In the genomic region with DNA sequence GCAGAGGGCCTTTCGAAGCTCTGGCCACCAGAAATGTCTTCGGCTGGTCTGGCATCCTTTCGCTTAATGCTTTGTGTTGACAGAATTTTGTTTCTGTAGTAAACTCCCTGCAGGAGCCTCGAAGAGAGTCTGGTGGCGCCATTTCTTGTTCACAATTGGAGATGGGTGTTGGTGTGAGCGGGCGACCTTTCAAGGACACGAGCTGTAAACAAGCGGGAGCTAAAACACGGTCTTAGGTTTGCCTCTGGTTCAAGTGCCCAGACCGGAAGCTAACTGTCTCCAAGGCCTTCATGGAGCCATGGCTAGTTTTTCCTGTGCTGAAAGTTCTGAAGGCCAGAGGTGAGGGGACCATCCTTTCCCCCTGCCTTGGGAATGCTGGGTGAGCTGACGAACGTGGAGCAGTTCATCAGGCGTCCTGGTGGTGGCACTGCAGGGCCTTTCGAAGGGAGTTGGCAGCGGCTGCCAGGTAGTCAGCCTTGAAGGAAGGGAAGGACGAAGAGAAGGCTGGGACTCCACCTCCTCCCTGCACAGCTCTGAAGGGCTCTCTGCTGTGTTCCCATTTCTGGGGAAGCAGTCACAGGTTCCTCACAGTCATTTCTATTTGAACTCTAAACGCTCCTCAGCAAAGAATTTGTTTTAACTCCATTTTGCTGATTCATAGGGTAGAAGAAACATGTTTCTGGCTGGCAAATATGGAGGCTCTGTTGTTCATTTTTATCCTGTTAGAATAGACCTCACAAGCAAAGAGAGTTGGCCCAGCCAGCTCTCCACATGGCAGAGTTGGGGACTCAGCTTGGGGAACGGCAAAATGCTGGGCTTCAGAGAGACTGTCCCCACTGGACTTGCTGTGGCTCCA, we compare ENCODE assay signal across 8 cellular contexts. TPM values are rescaled to one million over a fixed set of nuclear protein-coding genes. Genes with fewer than 3 reads are reported as not detected.
A peak's percentile ranks its signal among the peaks of the same experiment; 100 is the strongest.
DNase-seq lines count a peak whose midpoint lies in the region; ATAC-seq, FAIRE-seq and TF ChIP-seq lines count a peak whose summit lies in the region.

No MANE protein-coding gene starts in this region.

- no peak overlapping the region for H3K9ac ChIP-seq in kidney (ENCODE audit: low read length in 2 of 2)

- H3K27me3 Mint-ChIP-seq in WTC11 (ENCODE audit: low read depth): no peaks in the 10 kb centered on the region

- H3K36me3 ChIP-seq in breast epithelium: no peaks in the 10 kb centered on the region
- H3K36me3 ChIP-seq in kidney (ENCODE audit: control insufficient read depth in 1 of 2, insufficient read depth in 2 of 2, low read length in 2 of 2): peaks cover 0 to 4% of the 10 kb centered on the region in 2 donors

- H3K36me3 Mint-ChIP-seq in WTC11: peaks cover 37% of the 10 kb centered on the region

- no peak for TF ChIP-seq POLR2A in breast epithelium (IDR thresholded peaks at IDR 0.05)

- DNase-seq in GM12865 (ENCODE audit: low read depth): peak; percentile 72
- peak; percentile 79 for DNase-seq in NCI-H2107 (lab: John Stamatoyannopoulos, UW)
- peak; percentile 91 for DNase-seq in WTC11 (ENCODE audit: low spot score)
- DNase-seq in breast epithelium (ENCODE audit: low spot score in 2 of 2): peak; percentile 60 to 80
- DNase-seq in kidney: peak; percentile 91
- peak; percentile 75 to 78 for DNase-seq in stimulated activated CD4-positive, alpha-beta T cell treated with anti-CD3 and anti-CD28 coated beads, Interleukin-2, amount 100 ng/mL, for 24 hours

- H3K27ac ChIP-seq in breast epithelium (no peak overlapping the region), kidney (ENCODE audit: low read depth in 2 of 2, low read length in 2 of 2) (no peak overlapping the region)

- FAIRE-seq in kidney (lab: Jason Lieb, UNC): no peak

- H3K4me3 ChIP-seq in GM12865 (ENCODE audit: low read depth, low read length) (no peak overlapping the region), breast epithelium (no peak overlapping the region), kidney (ENCODE audit: low read length in 2 of 2) (no peak overlapping the region)

- H3K27me3 ChIP-seq in breast epithelium: no peaks in the 10 kb centered on the region

- no peaks in the 10 kb centered on the region for H3K9me3 Mint-ChIP-seq in WTC11

- H3K4me1 ChIP-seq in breast epithelium (no peaks in the 10 kb centered on the region), kidney (ENCODE audit: control insufficient read depth in 1 of 2, insufficient read depth in 1 of 2, low read depth in 1 of 2, low read length in 2 of 2) (no peaks in the 10 kb centered on the region)

- intact Hi-C loops in breast epithelium (cut with DNase I; ENCODE audit: low total_unique reads): loop anchor here (10.0 kb wide), 1 partner anchor 654 kb away; no protein-coding TSS in a partner anchor
- intact Hi-C loops in kidney (cut with DNase I): loop anchor here (10.0 kb wide), 1 partner anchor 654 kb away; no protein-coding TSS in a partner anchor

- H3K4me1 Mint-ChIP-seq in WTC11: peaks cover 8% of the 10 kb centered on the region

- POLR2A ChIA-PET in WTC11 (lab: Charles Lee): interaction anchor here (0.9 kb wide), 1 partner anchor 201 kb away, joined by 3 read pairs; no protein-coding TSS in a partner anchor

- no peaks in the 10 kb centered on the region for H3K9me3 ChIP-seq in breast epithelium
- no peaks in the 10 kb centered on the region for H3K9me3 ChIP-seq in kidney (ENCODE audit: control insufficient read depth in 1 of 2, low read length in 2 of 2)

- H3K27ac Mint-ChIP-seq in WTC11: peak overlapping the region; percentile 86

- ATAC-seq in HG02763 (IDR thresholded peaks at IDR 0.05; ENCODE audit: unreplicated experiment) (peak; percentile 68), WTC11 (peak; percentile 99), HG03457 (IDR thresholded peaks at IDR 0.05; ENCODE audit: unreplicated experiment) (no peak)

- no peak overlapping the region for H3K4me3 Mint-ChIP-seq in WTC11

- TF ChIP-seq CTCF in GM12865 (IDR thresholded peaks at IDR 0.05; ENCODE audit: insufficient read depth, low read depth, low read length, missing control alignments) (peak; percentile 88), WTC11 (IDR thresholded peaks at IDR 0.05) (peak; percentile 80), breast epithelium (IDR thresholded peaks at IDR 0.05) (peak; percentile 65 to 87 (median 82)), kidney (IDR thresholded peaks at IDR 0.05; ENCODE audit: borderline replicate concordance, extremely low read depth, insufficient read depth) (peak; percentile 90)

- CTCF ChIA-PET in WTC11 (lab: Charles Lee): interaction anchor here (0.6 to 1.4 kb wide), 26 partner anchors 9 to 981 kb away, joined by 3 to 24 read pairs (median 3); no protein-coding TSS in a partner anchor

TF ChIP-seq in WTC11, 78 proteins besides CTCF, POLR2A, EP300 and RAD21:
- no peak for TF ChIP-seq ZBTB43 (CRISPR knock-in tag; IDR thresholded peaks at IDR 0.05)
- TF ChIP-seq, protein P1, sequence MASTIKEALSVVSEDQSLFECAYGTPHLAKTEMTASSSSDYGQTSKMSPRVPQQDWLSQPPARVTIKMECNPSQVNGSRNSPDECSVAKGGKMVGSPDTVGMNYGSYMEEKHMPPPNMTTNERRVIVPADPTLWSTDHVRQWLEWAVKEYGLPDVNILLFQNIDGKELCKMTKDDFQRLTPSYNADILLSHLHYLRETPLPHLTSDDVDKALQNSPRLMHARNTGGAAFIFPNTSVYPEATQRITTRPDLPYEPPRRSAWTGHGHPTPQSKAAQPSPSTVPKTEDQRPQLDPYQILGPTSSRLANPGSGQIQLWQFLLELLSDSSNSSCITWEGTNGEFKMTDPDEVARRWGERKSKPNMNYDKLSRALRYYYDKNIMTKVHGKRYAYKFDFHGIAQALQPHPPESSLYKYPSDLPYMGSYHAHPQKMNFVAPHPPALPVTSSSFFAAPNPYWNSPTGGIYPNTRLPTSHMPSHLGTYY (CRISPR knock-in tag; IDR thresholded peaks at IDR 0.05): no peak
- no peak for TF ChIP-seq MXD4 (CRISPR knock-in tag; IDR thresholded peaks at IDR 0.05; ENCODE audit: borderline replicate concordance)
- 0 out of 2 replicates have a peak, but pooled peaks have one; percentile 70 for TF ChIP-seq ESRRA (CRISPR knock-in tag; IDR thresholded peaks at IDR 0.05; ENCODE audit: borderline replicate concordance)

RNA-seq across cellular contexts. Expression of gene URB2, which starts 35.2 kb away (rescaled TPM):
- total RNA-seq in WTC11 (2021) (20.7 to 24.6 TPM (median 22.5 TPM) in 3 replicates), breast epithelium (10 to 100 TPM in 2 of 3 donors, 1 to 10 TPM in 1; 9.3 to 14.1 (median 12.7) TPM), kidney (8.3 TPM)
- 1.4 TPM for polyA plus RNA-seq in kidney (ENCODE audit: insufficient read depth, low read depth, low replicate concordance)

RNA-seq across cellular contexts. Expression of gene TAF5L, which starts 35.3 kb away (rescaled TPM):
- total RNA-seq in WTC11 (2021): 17.9 to 23.8 TPM (median 18.9 TPM) in 3 replicates
- total RNA-seq in breast epithelium: 10 to 100 TPM; 15.4 to 18.3 (median 16.3) TPM
- 19.6 TPM for total RNA-seq in kidney
- polyA plus RNA-seq in kidney (ENCODE audit: insufficient read depth, low read depth, low replicate concordance): 7.1 TPM
